In genomic region chr1:223842784-223843183, GRCh38 we compare ENCODE assay signal across 2 cellular contexts.
TF ChIP-seq lines count a peak whose summit lies in the region.

No MANE protein-coding gene starts in this region.

TF ChIP-seq in liver, 16 proteins besides CTCF, POLR2A, EP300 and RAD21 (continued from another document):
- TF ChIP-seq ZBTB33 (IDR thresholded peaks at IDR 0.05) (no peak), EGR1 (IDR thresholded peaks at IDR 0.05; ENCODE audit: low read depth in 2 of 2) (no peak), FOXA2 (IDR thresholded peaks at IDR 0.05) (no peak), JUND (IDR thresholded peaks at IDR 0.05) (no peak)

TF ChIP-seq in HepG2, 621 proteins besides CTCF, POLR2A, EP300 and RAD21 (continued from another document):
- TF ChIP-seq ZNF276 (CRISPR knock-in tag; IDR thresholded peaks at IDR 0.05; ENCODE audit: low read depth) = no peak
- no peak for TF ChIP-seq KDM5A (IDR thresholded peaks at IDR 0.05; ENCODE audit: borderline replicate concordance, low read length)
- no peak for TF ChIP-seq ZNF567 (CRISPR knock-in tag; IDR thresholded peaks at IDR 0.05; ENCODE audit: borderline replicate concordance)
- TF ChIP-seq ZNF577 (CRISPR knock-in tag; IDR thresholded peaks at IDR 0.05; ENCODE audit: borderline replicate concordance, low read depth) = no peak
- no peak for TF ChIP-seq ZNF576 (CRISPR knock-in tag; IDR thresholded peaks at IDR 0.05)
- TF ChIP-seq PCBP1 (IDR thresholded peaks at IDR 0.05; ENCODE audit: borderline replicate concordance, low read depth, low read length) = no peak
- no peak for TF ChIP-seq ZNF331 (CRISPR knock-in tag; IDR thresholded peaks at IDR 0.05)
- TF ChIP-seq THAP8 (CRISPR knock-in tag; IDR thresholded peaks at IDR 0.05; ENCODE audit: borderline replicate concordance) = no peak
- no peak for TF ChIP-seq RNF219 (CRISPR knock-in tag; IDR thresholded peaks at IDR 0.05)
- no peak for TF ChIP-seq KLF6 (CRISPR knock-in tag; IDR thresholded peaks at IDR 0.05)
- no peak for TF ChIP-seq ZNF550 (CRISPR knock-in tag; IDR thresholded peaks at IDR 0.05; ENCODE audit: borderline replicate concordance)
- TF ChIP-seq ZNF549 (CRISPR knock-in tag; IDR thresholded peaks at IDR 0.05) = no peak
- no peak for TF ChIP-seq BORCS8-MEF2B (CRISPR knock-in tag; IDR thresholded peaks at IDR 0.05)
- TF ChIP-seq ZNF850 (CRISPR knock-in tag; conservative IDR thresholded peaks at IDR 0.05) = no peak
